In the genomic region with DNA sequence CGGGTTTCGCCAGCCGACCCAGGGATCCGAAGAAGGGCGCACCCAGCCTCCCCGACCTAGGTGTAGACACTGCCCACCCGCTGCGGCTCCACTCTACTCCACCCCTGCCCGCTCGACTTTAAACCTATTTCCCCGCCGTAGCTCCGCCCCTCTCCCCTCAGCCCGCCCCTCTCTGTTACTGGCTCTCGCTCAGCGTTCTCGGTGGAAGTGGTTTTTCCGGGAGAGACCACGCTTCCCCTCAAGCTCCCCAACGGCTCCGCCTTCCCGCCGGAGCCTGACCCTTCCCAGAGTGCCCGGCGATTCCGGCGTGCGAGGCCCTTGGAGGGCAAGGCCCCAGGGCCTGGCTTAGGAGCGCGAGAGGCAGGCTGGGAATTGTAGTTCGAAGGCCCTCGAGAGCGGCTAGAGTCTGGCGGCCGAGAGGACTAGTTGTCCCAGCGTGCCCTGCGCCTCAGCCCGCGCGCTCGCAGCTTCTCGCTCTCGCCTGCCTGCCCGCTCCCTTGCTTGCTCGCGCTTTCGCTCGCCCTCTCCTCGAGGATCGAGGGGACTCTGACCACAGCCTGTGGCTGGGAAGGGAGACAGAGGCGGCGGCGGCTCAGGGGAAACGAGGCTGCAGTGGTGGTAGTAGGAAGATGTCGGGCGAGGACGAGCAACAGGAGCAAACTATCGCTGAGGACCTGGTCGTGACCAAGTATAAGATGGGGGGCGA, we compare ENCODE assay signal across 8 cellular contexts. TPM values are rescaled to one million over a fixed set of nuclear protein-coding genes. Genes with fewer than 3 reads are reported as not detected.
A peak's percentile ranks its signal among the peaks of the same experiment; 100 is the strongest.
DNase-seq lines count a peak whose midpoint lies in the region; ATAC-seq and TF ChIP-seq lines count a peak whose summit lies in the region.

A gene (plus strand): TSS at position 451 of the 706 bp plus-strand sequence. CDS start 179 bp downstream, at position 630.

- TF ChIP-seq CTCF in HFFc6 (IDR thresholded peaks at IDR 0.05): no peak
- no peak for TF ChIP-seq CTCF in NB4 (IDR thresholded peaks at IDR 0.05; ENCODE audit: low read depth, low read length)
- peak in 1 of 4 experiments; percentile 28 for TF ChIP-seq CTCF in gastroesophageal sphincter (IDR thresholded peaks at IDR 0.05)

- H3K4me1 Mint-ChIP-seq in HFFc6 (ENCODE audit: low read depth): peaks cover 34% of the 10 kb centered on the region
- peaks cover 59% of the 10 kb centered on the region for H3K4me1 Mint-ChIP-seq in activated naive CD4-positive, alpha-beta T cell treated with anti-CD3 and anti-CD28 coated beads, Interleukin-2, amount 10 ng/mL, durations not matched to agents 7 days and 5 days

- TF ChIP-seq EP300 in gastroesophageal sphincter (IDR thresholded peaks at IDR 0.05): no peak

- peaks cover 29% of the 10 kb centered on the region for H3K36me3 Mint-ChIP-seq in HFFc6 (ENCODE audit: low read depth)
- peaks cover 37% of the 10 kb centered on the region for H3K36me3 Mint-ChIP-seq in activated naive CD4-positive, alpha-beta T cell treated with anti-CD3 and anti-CD28 coated beads, Interleukin-2, amount 10 ng/mL, durations not matched to agents 7 days and 5 days

- H3K27ac Mint-ChIP-seq in HFFc6: peak within 1 kb of the TSS; percentile 94
- peak within 1 kb of the TSS; percentile 99 for H3K27ac Mint-ChIP-seq in activated naive CD4-positive, alpha-beta T cell treated with anti-CD3 and anti-CD28 coated beads, Interleukin-2, amount 10 ng/mL, durations not matched to agents 7 days and 5 days

- CTCF ChIA-PET in activated naive CD4-positive, alpha-beta T cell treated with anti-CD3 and anti-CD28 coated beads, Interleukin-2, amount 10 ng/mL, durations not matched to agents 7 days and 5 days (lab: Charles Lee): interaction anchor here (0.6 to 9.1 kb wide), 13 partner anchors 11 to 366 kb away, joined by 3 to 64 read pairs (median 5); a partner anchor contains a TSS

- H3K27me3 Mint-ChIP-seq in HFFc6 (ENCODE audit: insufficient read depth): peaks cover 4% of the 10 kb centered on the region
- H3K27me3 Mint-ChIP-seq in activated naive CD4-positive, alpha-beta T cell treated with anti-CD3 and anti-CD28 coated beads, Interleukin-2, amount 10 ng/mL, durations not matched to agents 7 days and 5 days: peaks cover 6% of the 10 kb centered on the region

- H3K27ac ChIP-seq in SK-N-MC (peak within 1 kb of the TSS; percentile 76), gastroesophageal sphincter (peak within 1 kb of the TSS; percentile 86 to 95 (median 94))

- H3K4me3 ChIP-seq in NB4 (ENCODE audit: low read depth, low read length) (peak within 1 kb of the TSS; percentile 100), SK-N-MC (peak within 1 kb of the TSS; percentile 93), gastroesophageal sphincter (peak within 1 kb of the TSS; percentile 88 to 92)

- H3K27me3 ChIP-seq in gastroesophageal sphincter: no peaks in the 10 kb centered on the region

- DNase-seq in GM04503 (ENCODE audit: low read depth) (peak; percentile 94), HFFc6 (peak; percentile 99), NB4 (ENCODE audit: low read depth) (peak; percentile 100), SK-N-MC (ENCODE audit: low read depth, low spot score) (peak; percentile 79), non-pigmented ciliary epithelial cell (ENCODE audit: low read depth) (peak; percentile 92), superior temporal gyrus (ENCODE audit: extremely low spot score) (peak; percentile 98)
- peak; percentile 99 for DNase-seq in activated naive CD4-positive, alpha-beta T cell treated with anti-CD3 and anti-CD28 coated beads, Interleukin-2, amount 10 ng/mL, durations not matched to agents 7 days and 5 days

- WGBS in gastroesophageal sphincter (ENCODE audit: low coverage in 1 of 2), 2 donors: 0% methylated on average over 7 to 14 of the region's 60 CpGs

- peak within 1 kb of the TSS; percentile 98 for H3K9ac ChIP-seq in SK-N-MC (ENCODE audit: insufficient read length)

- TF ChIP-seq POLR2A in NB4 (IDR thresholded peaks at IDR 0.05; ENCODE audit: extremely low read depth, insufficient read length) (peak; percentile 72), gastroesophageal sphincter (IDR thresholded peaks at IDR 0.05) (peak; percentile 60 to 68)

- H3K9me3 Mint-ChIP-seq in HFFc6: no peaks in the 10 kb centered on the region
- no peaks in the 10 kb centered on the region for H3K9me3 Mint-ChIP-seq in activated naive CD4-positive, alpha-beta T cell treated with anti-CD3 and anti-CD28 coated beads, Interleukin-2, amount 10 ng/mL, durations not matched to agents 7 days and 5 days

- peak within 1 kb of the TSS; percentile 97 for H3K4me3 Mint-ChIP-seq in HFFc6
- H3K4me3 Mint-ChIP-seq in activated naive CD4-positive, alpha-beta T cell treated with anti-CD3 and anti-CD28 coated beads, Interleukin-2, amount 10 ng/mL, durations not matched to agents 7 days and 5 days: peak within 1 kb of the TSS; percentile 97

- H3K4me1 ChIP-seq in gastroesophageal sphincter: peaks cover 6 to 37% (median 20%) of the 10 kb centered on the region in 3 donors

- ATAC-seq in gastroesophageal sphincter: peak; percentile 99

- H3K36me3 ChIP-seq in SK-N-MC (ENCODE audit: insufficient read depth, low read length) (peaks cover 34% of the 10 kb centered on the region), gastroesophageal sphincter (peaks cover 0 to 28% of the 10 kb centered on the region in 2 donors)

- no peaks in the 10 kb centered on the region for H3K9me3 ChIP-seq in SK-N-MC (ENCODE audit: low read depth, low read length)
- no peaks in the 10 kb centered on the region for H3K9me3 ChIP-seq in gastroesophageal sphincter

RNA-seq across cellular contexts. Expression of the gene that starts here (rescaled TPM):
- 100 to 1,000 TPM; 144 to 190 (median 177) TPM for total RNA-seq in HFFc6 (2021; fragmentation: NEBNext Ultra II Directional; extraction: Animal tissue kit (Norgen Biotek cat#: 25700))
- total RNA-seq in gastroesophageal sphincter: 100 to 1,000 TPM in 3 of 4 donors, 10 to 100 TPM in 1; 99.4 to 115 (median 110) TPM

Comparison
In these comparisons a context has a peak if more than half of its experiments do, and no peak if none do; other contexts are left out.
1. Peak in every context shown above with its lines: DNase-seq, ATAC-seq, H3K4me3 ChIP-seq and H3K27ac ChIP-seq.